Comparison of ENCODE assay signal across 27 cellular contexts in genomic region chr4:142671516-142671915, GRCh38.
A peak's percentile ranks its signal among the peaks of the same experiment; 100 is the strongest.
DNase-seq lines count a peak whose midpoint lies in the region; ATAC-seq and TF ChIP-seq lines count a peak whose summit lies in the region.
"Had no signal": no experiment of that assay in that cellular context is flagged by ENCODE, and none has a peak within 500 bp of the region (broad histone marks: within the 10 kb centered on the region; RNA-seq: fewer than 3 reads in every experiment).

No MANE protein-coding gene starts in this region.

- H3K27ac Mint-ChIP-seq in activated CD8-positive, alpha-beta T cell treated with anti-CD3 and anti-CD28 coated beads for 36 hours, result no peak overlapping the region
- H3K27ac Mint-ChIP-seq in activated CD8-positive, alpha-beta T cell treated with anti-CD3 and anti-CD28 coated beads, Interleukin-2, amount 10 ng/mL, durations not matched to agents 7 days and 5 days, result no peak overlapping the region
- H3K27ac Mint-ChIP-seq: CD8-positive, alpha-beta T cell; IgD-negative memory B cell; stimulated activated naive CD8-positive, alpha-beta T cell treated with anti-CD3 and anti-CD28 coated beads, Interleukin-15, Interleukin-2, amounts not matched to agents 100 ng/mL and 50 ng/mL, for 24 hours; WTC11 had no signal

- H3K36me3 Mint-ChIP-seq in activated CD8-positive, alpha-beta T cell treated with anti-CD3 and anti-CD28 coated beads for 36 hours (ENCODE audit: low read depth), result peaks cover 16% of the 10 kb centered on the region
- peaks cover 28% of the 10 kb centered on the region for H3K36me3 Mint-ChIP-seq in activated CD8-positive, alpha-beta T cell treated with anti-CD3 and anti-CD28 coated beads, Interleukin-2, amount 10 ng/mL, durations not matched to agents 7 days and 5 days (ENCODE audit: low read depth)
- H3K36me3 Mint-ChIP-seq: IgD-negative memory B cell had no signal

- intact Hi-C loops in activated CD8-positive, alpha-beta T cell treated with anti-CD3 and anti-CD28 coated beads for 36 hours (cut with micrococcal nuclease), result no loop called here
- intact Hi-C loops in aorta (cut with DNase I), result no loop called here

- CTCF ChIA-PET in activated CD8-positive, alpha-beta T cell treated with anti-CD3 and anti-CD28 coated beads for 36 hours (lab: Charles Lee), result interaction anchor here (1.4 kb wide), 1 partner anchor 49 kb away, joined by 4 read pairs; no protein-coding TSS in a partner anchor
- CTCF ChIA-PET in activated CD8-positive, alpha-beta T cell treated with anti-CD3 and anti-CD28 coated beads, Interleukin-2, amount 10 ng/mL, durations not matched to agents 7 days and 5 days (lab: Charles Lee), result no interaction called here

- H3K9me3 ChIP-seq in aorta (ENCODE audit: control insufficient read depth, low read length), result peaks cover 2% of the 10 kb centered on the region

- no peaks in the 10 kb centered on the region for H3K4me1 ChIP-seq in aorta (ENCODE audit: control insufficient read depth in 1 of 2, insufficient read depth in 2 of 2, low read length in 2 of 2)
- H3K4me1 ChIP-seq: A549, colonic mucosa, parathyroid adenoma, SJCRH30 had no signal

- TF ChIP-seq CTCF in activated CD8-positive, alpha-beta T cell treated with anti-CD3 and anti-CD28 coated beads for 36 hours (IDR thresholded peaks at IDR 0.05), result peak; percentile 42
- TF ChIP-seq CTCF in fibroblast of pulmonary artery (IDR thresholded peaks at IDR 0.05; ENCODE audit: low read length, missing control alignments), result peak; percentile 30

- POLR2A ChIA-PET in activated CD8-positive, alpha-beta T cell treated with anti-CD3 and anti-CD28 coated beads for 36 hours (lab: Charles Lee), result no interaction called here
- POLR2A ChIA-PET in activated CD8-positive, alpha-beta T cell treated with anti-CD3 and anti-CD28 coated beads, Interleukin-2, amount 10 ng/mL, durations not matched to agents 7 days and 5 days (lab: Charles Lee), result no interaction called here

- H3K4me3 ChIP-seq in fibroblast of pulmonary artery (replicated peaks; ENCODE audit: low read depth, low read length) (no peak overlapping the region), aorta (ENCODE audit: low read length in 2 of 2) (no peak overlapping the region)
- H3K4me3 ChIP-seq: A549, colonic mucosa, PC-9, SJCRH30 had no signal

- ATAC-seq in activated CD8-positive, alpha-beta T cell treated with anti-CD3 and anti-CD28 coated beads for 36 hours, result no peak
- ATAC-seq in activated CD8-positive, alpha-beta T cell treated with anti-CD3 and anti-CD28 coated beads, Interleukin-2, amount 10 ng/mL, durations not matched to agents 7 days and 5 days, result no peak
- ATAC-seq in aorta (ENCODE audit: low FRiP score) (no peak), GM18502 (IDR thresholded peaks at IDR 0.05; ENCODE audit: poor library complexity, unreplicated experiment) (no peak), GM21515 (IDR thresholded peaks at IDR 0.05; ENCODE audit: unreplicated experiment) (no peak)
- ATAC-seq: A549; CD8-positive, alpha-beta T cell; WTC11 had no signal

- DNase-seq in activated CD8-positive, alpha-beta T cell treated with anti-CD3 and anti-CD28 coated beads for 36 hours, result no peak
- DNase-seq in activated CD8-positive, alpha-beta T cell treated with anti-CD3 and anti-CD28 coated beads, Interleukin-2, amount 10 ng/mL, durations not matched to agents 7 days and 5 days, result no peak
- DNase-seq in OCI-M1 (lab: John Stamatoyannopoulos, UW) (peak; percentile 19), fibroblast of pulmonary artery (ENCODE audit: low read depth) (peak; percentile 10), aorta (no peak), Ammon's horn (ENCODE audit: low spot score) (no peak)
- DNase-seq: activated CD4-positive, alpha-beta T cell treated with anti-CD3 and anti-CD28 coated beads, Interleukin-2, amount 50 U/mL, for 48 hours; activated naive CD4-positive, alpha-beta T cell treated with anti-CD3 and anti-CD28 coated beads, Interleukin-2, amount 50 U/mL, for 16 hours; activated T-cell treated with anti-CD3 and anti-CD28 coated beads, Interleukin-2, amount 50 U/mL, for 1 hour; CD8-positive, alpha-beta T cell; colonic mucosa; DMS79 treated with DMSO at 0.1 percent for 48 hours; GOT3; kidney glomerular epithelial cell; NCI-H187; NCI-H748 treated with DMSO at 0.1 percent for 48 hours; PC-9; stimulated activated CD4-positive, alpha-beta T cell treated with anti-CD3 and anti-CD28 coated beads, Interleukin-2, amount 100 ng/mL, for 24 hours; trophoblast cell had no signal

- H3K4me3 Mint-ChIP-seq in activated CD8-positive, alpha-beta T cell treated with anti-CD3 and anti-CD28 coated beads for 36 hours, result no peak overlapping the region
- H3K4me3 Mint-ChIP-seq in activated CD8-positive, alpha-beta T cell treated with anti-CD3 and anti-CD28 coated beads, Interleukin-2, amount 10 ng/mL, durations not matched to agents 7 days and 5 days, result no peak overlapping the region
- H3K4me3 Mint-ChIP-seq: CD8-positive, alpha-beta T cell; IgD-negative memory B cell; stimulated activated naive CD8-positive, alpha-beta T cell treated with anti-CD3 and anti-CD28 coated beads, Interleukin-15, Interleukin-2, amounts not matched to agents 100 ng/mL and 50 ng/mL, for 24 hours; WTC11 had no signal

- no peaks in the 10 kb centered on the region for H3K27me3 Mint-ChIP-seq in activated CD8-positive, alpha-beta T cell treated with anti-CD3 and anti-CD28 coated beads for 36 hours
- no peaks in the 10 kb centered on the region for H3K27me3 Mint-ChIP-seq in activated CD8-positive, alpha-beta T cell treated with anti-CD3 and anti-CD28 coated beads, Interleukin-2, amount 10 ng/mL, durations not matched to agents 7 days and 5 days (ENCODE audit: low read depth)
- H3K27me3 Mint-ChIP-seq: IgD-negative memory B cell; stimulated activated naive CD8-positive, alpha-beta T cell treated with anti-CD3 and anti-CD28 coated beads, Interleukin-15, Interleukin-2, amounts not matched to agents 100 ng/mL and 50 ng/mL, for 24 hours had no signal

- no peaks in the 10 kb centered on the region for H3K4me1 Mint-ChIP-seq in activated CD8-positive, alpha-beta T cell treated with anti-CD3 and anti-CD28 coated beads for 36 hours (ENCODE audit: low read depth)
- H3K4me1 Mint-ChIP-seq in activated CD8-positive, alpha-beta T cell treated with anti-CD3 and anti-CD28 coated beads, Interleukin-2, amount 10 ng/mL, durations not matched to agents 7 days and 5 days (ENCODE audit: low read depth), result no peaks in the 10 kb centered on the region
- H3K4me1 Mint-ChIP-seq: IgD-negative memory B cell, WTC11 had no signal

- peaks cover 42% of the 10 kb centered on the region for H3K9me3 Mint-ChIP-seq in activated CD8-positive, alpha-beta T cell treated with anti-CD3 and anti-CD28 coated beads for 36 hours
- peaks cover 40% of the 10 kb centered on the region for H3K9me3 Mint-ChIP-seq in activated CD8-positive, alpha-beta T cell treated with anti-CD3 and anti-CD28 coated beads, Interleukin-2, amount 10 ng/mL, durations not matched to agents 7 days and 5 days (ENCODE audit: insufficient read depth)

- H3K36me3 ChIP-seq in aorta (ENCODE audit: control insufficient read depth in 1 of 2, insufficient read depth in 2 of 2, low read length in 1 of 2), result peaks cover 0 to 1% of the 10 kb centered on the region in 2 donors
- H3K36me3 ChIP-seq: colonic mucosa, SJCRH30 had no signal

- 79 to 86% methylated on average over 2 of the region's 2 CpGs for WGBS in aorta, 2 donors

- no peaks in the 10 kb centered on the region for H3K27me3 ChIP-seq in aorta (ENCODE audit: control insufficient read depth in 1 of 2, insufficient read depth in 2 of 2, low read length in 1 of 2)
- H3K27me3 ChIP-seq: colonic mucosa, SJCRH30 had no signal

- no peak overlapping the region for H3K27ac ChIP-seq in aorta (ENCODE audit: low read depth in 1 of 2, low read length in 2 of 2)
- H3K27ac ChIP-seq: A549, colonic mucosa, parathyroid adenoma, PC-9, SJCRH30 had no signal

Comparison
In these comparisons a context has a peak if more than half of its experiments do, and no peak if none do; other contexts are left out.
1. DNase-seq: peak in OCI-M1 (single experiment) and fibroblast of pulmonary artery (single experiment); none in activated CD8-positive, alpha-beta T cell treated with anti-CD3 and anti-CD28 coated beads for 36 hours (single experiment), activated CD8-positive, alpha-beta T cell treated with anti-CD3 and anti-CD28 coated beads, Interleukin-2, amount 10 ng/mL, durations not matched to agents 7 days and 5 days (single experiment), aorta (0 of 2) and Ammon's horn (single experiment).